In genomic region chr1:54888080-54888733, GRCh38 we compare ENCODE assay signal across 8 cellular contexts. TPM values are rescaled to one million over a fixed set of nuclear protein-coding genes. Genes with fewer than 3 reads are reported as not detected.
DNase-seq lines count a peak whose midpoint lies in the region; ATAC-seq, FAIRE-seq and TF ChIP-seq lines count a peak whose summit lies in the region.

No MANE protein-coding gene starts in this region.

- H3K36me3 ChIP-seq in WERI-Rb-1: peaks cover 21% of the 10 kb centered on the region

- CTCF ChIA-PET in activated CD8-positive, alpha-beta memory T cell treated with anti-CD3 and anti-CD28 coated beads, Interleukin-2, amount 10 ng/mL, durations not matched to agents 7 days and 5 days (lab: Charles Lee): interaction anchor here (1.1 to 4.6 kb wide), 5 partner anchors 11 to 87 kb away, joined by 4 to 19 read pairs (median 6); partner anchors contain the start of gene TTC22

- H3K27ac Mint-ChIP-seq in activated CD8-positive, alpha-beta memory T cell treated with anti-CD3 and anti-CD28 coated beads, Interleukin-2, amount 10 ng/mL, durations not matched to agents 7 days and 5 days: peak overlapping the region; percentile 8

- no peak for FAIRE-seq in GM19239 (lab: Jason Lieb, UNC)

- H3K4me3 ChIP-seq in WERI-Rb-1 (ENCODE audit: low read depth, low read length) (no peak overlapping the region), iPS-18c (ENCODE audit: insufficient read depth, low read depth, low read length) (peak overlapping the region; percentile 93)

- no peak for TF ChIP-seq CTCF in WERI-Rb-1 (IDR thresholded peaks at IDR 0.05; ENCODE audit: low read depth, low read length)

- no peak for ATAC-seq in activated CD8-positive, alpha-beta memory T cell treated with anti-CD3 and anti-CD28 coated beads, Interleukin-2, amount 10 ng/mL, durations not matched to agents 7 days and 5 days
- ATAC-seq in HG03196 (IDR thresholded peaks at IDR 0.05; ENCODE audit: unreplicated experiment) (no peak), GM19455 (IDR thresholded peaks at IDR 0.05; ENCODE audit: unreplicated experiment) (no peak)

- peaks cover 18% of the 10 kb centered on the region for H3K36me3 Mint-ChIP-seq in activated CD8-positive, alpha-beta memory T cell treated with anti-CD3 and anti-CD28 coated beads, Interleukin-2, amount 10 ng/mL, durations not matched to agents 7 days and 5 days

- peaks cover 30% of the 10 kb centered on the region for H3K27me3 Mint-ChIP-seq in activated CD8-positive, alpha-beta memory T cell treated with anti-CD3 and anti-CD28 coated beads, Interleukin-2, amount 10 ng/mL, durations not matched to agents 7 days and 5 days

- H3K4me3 Mint-ChIP-seq in activated CD8-positive, alpha-beta memory T cell treated with anti-CD3 and anti-CD28 coated beads, Interleukin-2, amount 10 ng/mL, durations not matched to agents 7 days and 5 days: peak overlapping the region; percentile 99

- no peaks in the 10 kb centered on the region for H3K9me3 ChIP-seq in WERI-Rb-1 (ENCODE audit: severe bottlenecking)
- H3K9me3 ChIP-seq in iPS-18c (ENCODE audit: control insufficient read depth, insufficient read depth, low read length): no peaks in the 10 kb centered on the region

- no peak for DNase-seq in activated CD8-positive, alpha-beta memory T cell treated with anti-CD3 and anti-CD28 coated beads, Interleukin-2, amount 10 ng/mL, durations not matched to agents 7 days and 5 days
- DNase-seq in activated CD8-positive, alpha-beta memory T cell treated with anti-CD3 and anti-CD28 coated beads for 24 hours: no peak
- DNase-seq in WERI-Rb-1 (no peak), substantia nigra (lab: John Stamatoyannopoulos, UW) (peak in 2 of 49 donors; percentile 22 to 43), GM19239 (ENCODE audit: insufficient read length, low spot score) (no peak)

- no peaks in the 10 kb centered on the region for H3K27me3 ChIP-seq in WERI-Rb-1 (ENCODE audit: insufficient read depth, low read depth, severe bottlenecking)

- H3K4me1 Mint-ChIP-seq in activated CD8-positive, alpha-beta memory T cell treated with anti-CD3 and anti-CD28 coated beads, Interleukin-2, amount 10 ng/mL, durations not matched to agents 7 days and 5 days: peaks cover 41% of the 10 kb centered on the region

- H3K9me3 Mint-ChIP-seq in activated CD8-positive, alpha-beta memory T cell treated with anti-CD3 and anti-CD28 coated beads, Interleukin-2, amount 10 ng/mL, durations not matched to agents 7 days and 5 days (ENCODE audit: low read depth): no peaks in the 10 kb centered on the region

- H3K27ac ChIP-seq in WERI-Rb-1 (peak overlapping the region; percentile 84; the same call in 1 of the 2 replicates), substantia nigra (ENCODE audit: low read depth, low read length, poor library complexity, severe bottlenecking) (peak overlapping the region; percentile 96)

RNA-seq across cellular contexts. Expression of gene DHCR24, which starts 1.2 kb away (rescaled TPM):
- 100 to 1,000 TPM; 121 to 187 TPM for total RNA-seq in activated CD8-positive, alpha-beta memory T cell treated with anti-CD3 and anti-CD28 coated beads, Interleukin-2, amount 10 ng/mL, durations not matched to agents 7 days and 5 days
